1 cellular context compared by ENCODE assay signal in genomic region chr4:84691170-84691691, GRCh38.
TF ChIP-seq lines count a peak whose summit lies in the region.

No MANE protein-coding gene starts in this region.

TF ChIP-seq in K562, 482 proteins besides CTCF, POLR2A, EP300 and RAD21 (continued from another document and continues in another):
- TF ChIP-seq TFE3 (CRISPR knock-in tag; IDR thresholded peaks at IDR 0.05) = no peak
- TF ChIP-seq GTF3C2 (IDR thresholded peaks at IDR 0.05; ENCODE audit: borderline replicate concordance, extremely low read depth, insufficient read length) = no peak
- TF ChIP-seq ZNF75A (CRISPR knock-in tag; IDR thresholded peaks at IDR 0.05) = no peak
- no peak for TF ChIP-seq RHOXF2B (CRISPR knock-in tag; conservative IDR thresholded peaks at IDR 0.05)
- no peak for TF ChIP-seq ZZZ3 (IDR thresholded peaks at IDR 0.05)
- no peak for TF ChIP-seq RBFOX2 (IDR thresholded peaks at IDR 0.05; ENCODE audit: low read depth, low read length)
- TF ChIP-seq SREBF1 (IDR thresholded peaks at IDR 0.05; ENCODE audit: borderline replicate concordance, low read depth, low read length) = no peak
- no peak for TF ChIP-seq CHD2 (IDR thresholded peaks at IDR 0.05; ENCODE audit: low read depth, low read length)
- TF ChIP-seq, protein P1, sequence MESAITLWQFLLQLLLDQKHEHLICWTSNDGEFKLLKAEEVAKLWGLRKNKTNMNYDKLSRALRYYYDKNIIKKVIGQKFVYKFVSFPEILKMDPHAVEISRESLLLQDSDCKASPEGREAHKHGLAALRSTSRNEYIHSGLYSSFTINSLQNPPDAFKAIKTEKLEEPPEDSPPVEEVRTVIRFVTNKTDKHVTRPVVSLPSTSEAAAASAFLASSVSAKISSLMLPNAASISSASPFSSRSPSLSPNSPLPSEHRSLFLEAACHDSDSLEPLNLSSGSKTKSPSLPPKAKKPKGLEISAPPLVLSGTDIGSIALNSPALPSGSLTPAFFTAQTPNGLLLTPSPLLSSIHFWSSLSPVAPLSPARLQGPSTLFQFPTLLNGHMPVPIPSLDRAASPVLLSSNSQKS (CRISPR knock-in tag; IDR thresholded peaks at IDR 0.05) = no peak
- no peak for TF ChIP-seq PTTG1 (tag; IDR thresholded peaks at IDR 0.05; ENCODE audit: low read depth)
- no peak for TF ChIP-seq ETV6 (IDR thresholded peaks at IDR 0.05; ENCODE audit: borderline replicate concordance in 1 of 2, low read depth in 2 of 2, low read length in 1 of 2)
- TF ChIP-seq ETV6 (CRISPR knock-in tag; IDR thresholded peaks at IDR 0.05; ENCODE audit: borderline replicate concordance) = no peak
- TF ChIP-seq NUFIP1 (IDR thresholded peaks at IDR 0.05; ENCODE audit: partially characterized antibody) = no peak
- peak; percentile 46; the same call in 1 of the 2 replicates for TF ChIP-seq C11orf30 (IDR thresholded peaks at IDR 0.05; ENCODE audit: low read depth)
- TF ChIP-seq NFRKB (IDR thresholded peaks at IDR 0.05; ENCODE audit: low read depth) = no peak
- TF ChIP-seq, protein P2, sequence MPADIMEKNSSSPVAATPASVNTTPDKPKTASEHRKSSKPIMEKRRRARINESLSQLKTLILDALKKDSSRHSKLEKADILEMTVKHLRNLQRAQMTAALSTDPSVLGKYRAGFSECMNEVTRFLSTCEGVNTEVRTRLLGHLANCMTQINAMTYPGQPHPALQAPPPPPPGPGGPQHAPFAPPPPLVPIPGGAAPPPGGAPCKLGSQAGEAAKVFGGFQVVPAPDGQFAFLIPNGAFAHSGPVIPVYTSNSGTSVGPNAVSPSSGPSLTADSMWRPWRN (IDR thresholded peaks at IDR 0.05; ENCODE audit: low read depth) = no peak
- TF ChIP-seq SP2 (IDR thresholded peaks at IDR 0.05; ENCODE audit: extremely low read depth, low read depth, low read length, poor library complexity, severe bottlenecking) = no peak
- no peak for TF ChIP-seq BCL6 (CRISPR knock-in tag; IDR thresholded peaks at IDR 0.05)
- no peak for TF ChIP-seq TAF9B (IDR thresholded peaks at IDR 0.05; ENCODE audit: partially characterized antibody)
- no peak for TF ChIP-seq FOXM1 (IDR thresholded peaks at IDR 0.05; ENCODE audit: low read depth)
- no peak for TF ChIP-seq FOXM1 (CRISPR knock-in tag; IDR thresholded peaks at IDR 0.05; ENCODE audit: low read depth)
- TF ChIP-seq, protein P3, sequence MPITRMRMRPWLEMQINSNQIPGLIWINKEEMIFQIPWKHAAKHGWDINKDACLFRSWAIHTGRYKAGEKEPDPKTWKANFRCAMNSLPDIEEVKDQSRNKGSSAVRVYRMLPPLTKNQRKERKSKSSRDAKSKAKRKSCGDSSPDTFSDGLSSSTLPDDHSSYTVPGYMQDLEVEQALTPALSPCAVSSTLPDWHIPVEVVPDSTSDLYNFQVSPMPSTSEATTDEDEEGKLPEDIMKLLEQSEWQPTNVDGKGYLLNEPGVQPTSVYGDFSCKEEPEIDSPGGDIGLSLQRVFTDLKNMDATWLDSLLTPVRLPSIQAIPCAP (CRISPR knock-in tag; IDR thresholded peaks at IDR 0.05; ENCODE audit: borderline replicate concordance) = no peak
- no peak for TF ChIP-seq ZNF23 (CRISPR knock-in tag; IDR thresholded peaks at IDR 0.05)
- TF ChIP-seq SNIP1 (IDR thresholded peaks at IDR 0.05; ENCODE audit: low read depth) = no peak
- 0 out of 2 replicates have a peak, but pooled peaks have one; percentile 27 for TF ChIP-seq NFE2 (IDR thresholded peaks at IDR 0.05; ENCODE audit: low read depth)
- no peak for TF ChIP-seq SAFB (IDR thresholded peaks at IDR 0.05; ENCODE audit: borderline replicate concordance, low read depth, low read length)
- no peak for TF ChIP-seq HNRNPH1 (optimal IDR thresholded peaks at IDR 0.05; ENCODE audit: low read depth, low read length)
- TF ChIP-seq POLR2AphosphoS2 (IDR thresholded peaks at IDR 0.05; ENCODE audit: low read length) = no peak
- no peak for TF ChIP-seq NFIX (CRISPR knock-in tag; IDR thresholded peaks at IDR 0.05; ENCODE audit: low read depth)
- TF ChIP-seq, protein P4, sequence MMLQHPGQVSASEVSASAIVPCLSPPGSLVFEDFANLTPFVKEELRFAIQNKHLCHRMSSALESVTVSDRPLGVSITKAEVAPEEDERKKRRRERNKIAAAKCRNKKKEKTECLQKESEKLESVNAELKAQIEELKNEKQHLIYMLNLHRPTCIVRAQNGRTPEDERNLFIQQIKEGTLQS (IDR thresholded peaks at IDR 0.05) = peak; percentile 75
- TF ChIP-seq, protein P4 (CRISPR knock-in tag; conservative IDR thresholded peaks at IDR 0.05) = no peak
- no peak for TF ChIP-seq CREB1 (IDR thresholded peaks at IDR 0.05)
- TF ChIP-seq CREB1 (CRISPR knock-in tag; IDR thresholded peaks at IDR 0.05) = no peak
- peak; percentile 4; the same call in 1 of the 2 replicates for TF ChIP-seq JUND (IDR thresholded peaks at IDR 0.05; ENCODE audit: borderline replicate concordance, low read depth, low read length)
- peak; percentile 68; the same call in 1 of the 3 replicates for TF ChIP-seq JUND (tag; IDR thresholded peaks at IDR 0.05; ENCODE audit: borderline replicate concordance, low read depth, low read length)
- TF ChIP-seq SMARCE1 (IDR thresholded peaks at IDR 0.05) = 0 out of 2 replicates have a peak, but pooled peaks have one; percentile 22
- no peak for TF ChIP-seq CBX5 (IDR thresholded peaks at IDR 0.05; ENCODE audit: borderline replicate concordance, low read depth)
- no peak for TF ChIP-seq POLR2H (tag; IDR thresholded peaks at IDR 0.05; ENCODE audit: low read depth)
- TF ChIP-seq SAP30 (IDR thresholded peaks at IDR 0.05; ENCODE audit: borderline replicate concordance, insufficient read depth, low read depth, low read length, poor library complexity, severe bottlenecking) = no peak
- no peak for TF ChIP-seq SAFB2 (IDR thresholded peaks at IDR 0.05; ENCODE audit: borderline replicate concordance, low read depth, low read length, severe bottlenecking)
- TF ChIP-seq LCOR (CRISPR knock-in tag; IDR thresholded peaks at IDR 0.05) = no peak
- TF ChIP-seq ZNF316 (IDR thresholded peaks at IDR 0.05) = 0 out of 2 replicates have a peak, but pooled peaks have one; percentile 2
- no peak for TF ChIP-seq ZC3H4 (CRISPR knock-in tag; IDR thresholded peaks at IDR 0.05; ENCODE audit: borderline replicate concordance)
- no peak for TF ChIP-seq ZNF354B (CRISPR knock-in tag; IDR thresholded peaks at IDR 0.05)
- TF ChIP-seq ZNF778 (CRISPR knock-in tag; IDR thresholded peaks at IDR 0.05) = no peak
- TF ChIP-seq ZNF740 (CRISPR knock-in tag; IDR thresholded peaks at IDR 0.05) = no peak
- no peak for TF ChIP-seq ZNF740 (tag; IDR thresholded peaks at IDR 0.05)
- no peak for TF ChIP-seq ZNF551 (CRISPR knock-in tag; IDR thresholded peaks at IDR 0.05)
- TF ChIP-seq, protein P5, sequence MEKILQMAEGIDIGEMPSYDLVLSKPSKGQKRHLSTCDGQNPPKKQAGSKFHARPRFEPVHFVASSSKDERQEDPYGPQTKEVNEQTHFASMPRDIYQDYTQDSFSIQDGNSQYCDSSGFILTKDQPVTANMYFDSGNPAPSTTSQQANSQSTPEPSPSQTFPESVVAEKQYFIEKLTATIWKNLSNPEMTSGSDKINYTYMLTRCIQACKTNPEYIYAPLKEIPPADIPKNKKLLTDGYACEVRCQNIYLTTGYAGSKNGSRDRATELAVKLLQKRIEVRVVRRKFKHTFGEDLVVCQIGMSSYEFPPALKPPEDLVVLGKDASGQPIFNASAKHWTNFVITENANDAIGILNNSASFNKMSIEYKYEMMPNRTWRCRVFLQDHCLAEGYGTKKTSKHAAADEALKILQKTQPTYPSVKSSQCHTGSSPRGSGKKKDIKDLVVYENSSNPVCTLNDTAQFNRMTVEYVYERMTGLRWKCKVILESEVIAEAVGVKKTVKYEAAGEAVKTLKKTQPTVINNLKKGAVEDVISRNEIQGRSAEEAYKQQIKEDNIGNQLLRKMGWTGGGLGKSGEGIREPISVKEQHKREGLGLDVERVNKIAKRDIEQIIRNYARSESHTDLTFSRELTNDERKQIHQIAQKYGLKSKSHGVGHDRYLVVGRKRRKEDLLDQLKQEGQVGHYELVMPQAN (IDR thresholded peaks at IDR 0.05; ENCODE audit: borderline replicate concordance) = no peak
- TF ChIP-seq, protein P6, sequence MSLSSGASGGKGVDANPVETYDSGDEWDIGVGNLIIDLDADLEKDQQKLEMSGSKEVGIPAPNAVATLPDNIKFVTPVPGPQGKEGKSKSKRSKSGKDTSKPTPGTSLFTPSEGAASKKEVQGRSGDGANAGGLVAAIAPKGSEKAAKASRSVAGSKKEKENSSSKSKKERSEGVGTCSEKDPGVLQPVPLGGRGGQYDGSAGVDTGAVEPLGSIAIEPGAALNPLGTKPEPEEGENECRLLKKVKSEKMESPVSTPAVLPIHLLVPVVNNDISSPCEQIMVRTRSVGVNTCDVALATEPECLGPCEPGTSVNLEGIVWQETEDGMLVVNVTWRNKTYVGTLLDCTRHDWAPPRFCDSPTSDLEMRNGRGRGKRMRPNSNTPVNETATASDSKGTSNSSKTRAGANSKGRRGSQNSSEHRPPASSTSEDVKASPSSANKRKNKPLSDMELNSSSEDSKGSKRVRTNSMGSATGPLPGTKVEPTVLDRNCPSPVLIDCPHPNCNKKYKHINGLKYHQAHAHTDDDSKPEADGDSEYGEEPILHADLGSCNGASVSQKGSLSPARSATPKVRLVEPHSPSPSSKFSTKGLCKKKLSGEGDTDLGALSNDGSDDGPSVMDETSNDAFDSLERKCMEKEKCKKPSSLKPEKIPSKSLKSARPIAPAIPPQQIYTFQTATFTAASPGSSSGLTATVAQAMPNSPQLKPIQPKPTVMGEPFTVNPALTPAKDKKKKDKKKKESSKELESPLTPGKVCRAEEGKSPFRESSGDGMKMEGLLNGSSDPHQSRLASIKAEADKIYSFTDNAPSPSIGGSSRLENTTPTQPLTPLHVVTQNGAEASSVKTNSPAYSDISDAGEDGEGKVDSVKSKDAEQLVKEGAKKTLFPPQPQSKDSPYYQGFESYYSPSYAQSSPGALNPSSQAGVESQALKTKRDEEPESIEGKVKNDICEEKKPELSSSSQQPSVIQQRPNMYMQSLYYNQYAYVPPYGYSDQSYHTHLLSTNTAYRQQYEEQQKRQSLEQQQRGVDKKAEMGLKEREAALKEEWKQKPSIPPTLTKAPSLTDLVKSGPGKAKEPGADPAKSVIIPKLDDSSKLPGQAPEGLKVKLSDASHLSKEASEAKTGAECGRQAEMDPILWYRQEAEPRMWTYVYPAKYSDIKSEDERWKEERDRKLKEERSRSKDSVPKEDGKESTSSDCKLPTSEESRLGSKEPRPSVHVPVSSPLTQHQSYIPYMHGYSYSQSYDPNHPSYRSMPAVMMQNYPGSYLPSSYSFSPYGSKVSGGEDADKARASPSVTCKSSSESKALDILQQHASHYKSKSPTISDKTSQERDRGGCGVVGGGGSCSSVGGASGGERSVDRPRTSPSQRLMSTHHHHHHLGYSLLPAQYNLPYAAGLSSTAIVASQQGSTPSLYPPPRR (CRISPR knock-in tag; IDR thresholded peaks at IDR 0.05; ENCODE audit: borderline replicate concordance) = no peak
- no peak for TF ChIP-seq ZNF57 (CRISPR knock-in tag; IDR thresholded peaks at IDR 0.05)
- TF ChIP-seq ETS2 (tag; IDR thresholded peaks at IDR 0.05; ENCODE audit: borderline replicate concordance, poor library complexity, severe bottlenecking) = no peak
- TF ChIP-seq CEBPG (CRISPR knock-in tag; IDR thresholded peaks at IDR 0.05) = no peak
- no peak for TF ChIP-seq CEBPG (tag; conservative IDR thresholded peaks at IDR 0.05 in 1 of 2, IDR thresholded peaks at IDR 0.05 in 1 of 2)
- no peak for TF ChIP-seq THRB (CRISPR knock-in tag; conservative IDR thresholded peaks at IDR 0.05)
